ENCODE assay signal across 16 cellular contexts in the genomic region with DNA sequence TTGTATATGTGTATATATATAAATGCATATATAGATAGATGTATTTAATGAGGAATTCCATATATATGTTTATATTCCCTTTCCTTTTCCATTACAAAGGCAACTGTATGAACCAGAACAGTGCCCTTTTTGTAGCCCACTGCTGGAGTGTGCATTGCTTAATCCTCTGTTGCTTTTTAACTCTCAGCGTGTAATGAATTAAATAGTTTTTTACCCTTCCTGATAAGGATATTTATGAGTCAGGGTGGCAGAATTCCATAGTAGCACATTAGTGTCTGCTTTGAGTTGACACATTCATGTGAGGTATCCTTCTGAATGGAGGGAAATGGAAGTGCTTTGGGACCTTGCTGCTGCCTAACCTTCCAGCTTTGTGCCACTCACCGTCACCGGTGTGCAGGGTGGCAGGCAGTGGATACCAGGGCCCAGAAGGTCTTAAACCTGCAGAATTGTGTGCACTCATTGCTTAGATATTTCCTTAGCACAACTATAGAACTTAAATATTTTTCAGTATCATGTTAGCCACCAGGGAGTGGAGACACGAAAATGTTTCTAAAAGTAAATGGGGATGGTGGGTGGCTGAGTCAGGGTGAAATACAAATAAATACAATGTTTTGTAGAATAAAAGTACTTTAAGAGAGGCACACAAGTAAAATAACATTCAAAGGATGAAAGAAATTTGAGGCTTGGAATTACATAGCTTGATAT.
DNase-seq lines count a peak whose midpoint lies in the region; ATAC-seq, FAIRE-seq and TF ChIP-seq lines count a peak whose summit lies in the region.
"Had no signal": no experiment of that assay in that cellular context is flagged by ENCODE, and none has a peak within 500 bp of the region (broad histone marks: within the 10 kb centered on the region; RNA-seq: fewer than 3 reads in every experiment).

No MANE protein-coding gene starts in this region.

- TF ChIP-seq CTCF in SK-N-SH (IDR thresholded peaks at IDR 0.05) (no peak), fibroblast of lung (conservative IDR thresholded peaks at IDR 0.05 in 1 of 2, IDR thresholded peaks at IDR 0.05 in 1 of 2; ENCODE audit: low read depth in 1 of 2, low read length in 2 of 2) (no peak), pancreas (IDR thresholded peaks at IDR 0.05) (no peak)

- H3K9me3 ChIP-seq in SK-N-SH, result no peaks in the 10 kb centered on the region
- no peaks in the 10 kb centered on the region for H3K9me3 ChIP-seq in fibroblast of lung (ENCODE audit: control insufficient read depth, insufficient read depth, low read depth, low read length)
- H3K9me3 ChIP-seq in pancreas, result no peaks in the 10 kb centered on the region
- H3K9me3 ChIP-seq: BE2C, Peyer's patch had no signal

- peaks cover 44% of the 10 kb centered on the region for H4K20me1 ChIP-seq in SK-N-SH (ENCODE audit: insufficient read depth)
- H4K20me1 ChIP-seq in fibroblast of lung (ENCODE audit: control insufficient read depth, extremely low read depth, insufficient read depth, low read length), result peaks cover 2% of the 10 kb centered on the region

- DNase-seq in GM03348 (ENCODE audit: low spot score), result peak; percentile 38
- no peak for DNase-seq in SK-N-SH
- DNase-seq in fibroblast of lung (ENCODE audit: low read depth in 2 of 2), result peak; percentile 16 to 77
- DNase-seq in pancreas, result no peak
- no peak for DNase-seq in NCI-H146 treated with DMSO at 0.1 percent for 48 hours (lab: John Stamatoyannopoulos, UW; ENCODE audit: unreplicated experiment)
- DNase-seq in NCI-H446 (lab: John Stamatoyannopoulos, UW), result no peak
- DNase-seq in NK-92 (lab: John Stamatoyannopoulos, UW; ENCODE audit: unreplicated experiment), result no peak
- DNase-seq in HT-29 (ENCODE audit: low spot score), result no peak
- DNase-seq: aorta, BE2C, left ventricle myocardium superior, NCI-H2081, NCI-H526 treated with DMSO at 0.1 percent for 48 hours, Peyer's patch, T-cell had no signal

- peak overlapping the region; percentile 37 for H3K4me2 ChIP-seq in SK-N-SH
- H3K4me2 ChIP-seq in fibroblast of lung (ENCODE audit: extremely low read depth, insufficient read depth, low read length), result no peak overlapping the region

- intact Hi-C loops in pancreas (cut with DNase I), result no loop called here

- no peak for TF ChIP-seq EP300 in SK-N-SH (IDR thresholded peaks at IDR 0.05; ENCODE audit: borderline replicate concordance in 1 of 2, low read depth in 1 of 2, low read length in 1 of 2)

- CTCF ChIA-PET in SK-N-SH (lab: Yijun Ruan, JAX), result interaction anchor here (0.6 to 1.4 kb wide), 4 partner anchors 11 to 440 kb away, joined by 3 to 4 read pairs (median 4); no protein-coding TSS in a partner anchor

- ATAC-seq in pancreas, result peak in 3 of 4 donors; percentile 23 to 63 (median 42)
- ATAC-seq: left ventricle myocardium superior, T-cell, WTC11 had no signal

- POLR2A ChIA-PET in SK-N-SH (lab: Yijun Ruan, JAX), result no interaction called here

- no peak for TF ChIP-seq RAD21 in SK-N-SH (IDR thresholded peaks at IDR 0.05; ENCODE audit: low read length)

- H2AFZ ChIP-seq in SK-N-SH (ENCODE audit: low read depth) (no peak overlapping the region), fibroblast of lung (ENCODE audit: low read length) (no peak overlapping the region)

- H3K36me3 ChIP-seq in SK-N-SH (replicated peaks in 1 of 2; ENCODE audit: control insufficient read depth in 1 of 2, insufficient read depth in 2 of 2, low read length in 1 of 2), result peaks cover 0 to 14% of the 10 kb centered on the region in 2 experiments
- no peaks in the 10 kb centered on the region for H3K36me3 ChIP-seq in fibroblast of lung (ENCODE audit: control insufficient read depth, insufficient read depth, low read length)
- H3K36me3 ChIP-seq in pancreas, result no peaks in the 10 kb centered on the region
- H3K36me3 ChIP-seq: BE2C, Peyer's patch had no signal

- peaks cover 34 to 37% of the 10 kb centered on the region in 2 experiments for H3K4me1 ChIP-seq in SK-N-SH (ENCODE audit: control insufficient read depth in 1 of 2, insufficient read depth in 2 of 2, low read depth in 1 of 2, low read length in 1 of 2)
- peaks cover 12% of the 10 kb centered on the region for H3K4me1 ChIP-seq in fibroblast of lung (ENCODE audit: control insufficient read depth, extremely low read depth, insufficient read depth, low read length)
- H3K4me1 ChIP-seq in pancreas, result peaks cover 4 to 17% (median 15%) of the 10 kb centered on the region in 3 donors
- H3K4me1 ChIP-seq: Peyer's patch had no signal

- 89% methylated on average over 4 of the region's 4 CpGs for WGBS in SK-N-SH (ENCODE audit: low lambda C conversion rate)
- 60 to 70% methylated on average over 4 of the region's 4 CpGs for WGBS in pancreas, 2 donors

- peaks cover 34% of the 10 kb centered on the region for H3F3A ChIP-seq in SK-N-SH (replicated peaks; ENCODE audit: insufficient read depth)

- no peaks in the 10 kb centered on the region for H3K9me2 ChIP-seq in SK-N-SH

- no peak for FAIRE-seq in pancreas (lab: Jason Lieb, UNC)

- H3K27ac ChIP-seq in SK-N-SH (ENCODE audit: low read depth in 2 of 2, low read length in 1 of 2), result peak overlapping the region; percentile 58 to 73; a peak in 3 of 4 replicates
- H3K27ac ChIP-seq in fibroblast of lung (ENCODE audit: insufficient read depth, low read length), result no peak overlapping the region
- no peak overlapping the region for H3K27ac ChIP-seq in pancreas
- H3K27ac ChIP-seq: Peyer's patch had no signal

- H3K9ac ChIP-seq in SK-N-SH, result no peak overlapping the region
- H3K9ac ChIP-seq in fibroblast of lung (ENCODE audit: insufficient read depth, low read length), result no peak overlapping the region

- H3K79me2 ChIP-seq in SK-N-SH (ENCODE audit: insufficient read depth) (peaks cover 94% of the 10 kb centered on the region), fibroblast of lung (ENCODE audit: control insufficient read depth, insufficient read depth, low read length) (peaks cover 18% of the 10 kb centered on the region)

- H3K4me3 ChIP-seq in SK-N-SH (ENCODE audit: low read depth in 2 of 2, low read length in 1 of 2) (no peak overlapping the region), fibroblast of lung (replicated peaks in 1 of 4; ENCODE audit: control extremely low read depth in 1 of 4, insufficient read depth in 1 of 4, low read depth in 3 of 4, low read length in 4 of 4) (no peak overlapping the region), pancreas (no peak overlapping the region)
- H3K4me3 ChIP-seq: Peyer's patch had no signal

- H3K27me3 ChIP-seq in SK-N-SH (ENCODE audit: insufficient read depth) (no peaks in the 10 kb centered on the region), fibroblast of lung (ENCODE audit: control insufficient read depth, insufficient read depth, low read length) (no peaks in the 10 kb centered on the region), pancreas (no peaks in the 10 kb centered on the region)
- H3K27me3 ChIP-seq: BE2C, Peyer's patch had no signal

TF ChIP-seq in SK-N-SH, 30 proteins besides CTCF, POLR2A, EP300 and RAD21:
- no peak for TF ChIP-seq CHD2 (IDR thresholded peaks at IDR 0.05; ENCODE audit: low read length, partially characterized antibody)
- TF ChIP-seq SMC3 (IDR thresholded peaks at IDR 0.05; ENCODE audit: low read depth, low read length), result no peak
- TF ChIP-seq FOXJ3 (CRISPR knock-in tag; IDR thresholded peaks at IDR 0.05), result no peak
- TF ChIP-seq RXRA (IDR thresholded peaks at IDR 0.05; ENCODE audit: borderline replicate concordance, low read depth), result no peak
- no peak for TF ChIP-seq GABPA (IDR thresholded peaks at IDR 0.05; ENCODE audit: low read depth)
- no peak for TF ChIP-seq YY1 (IDR thresholded peaks at IDR 0.05; ENCODE audit: low read depth)
- TF ChIP-seq, protein P1, sequence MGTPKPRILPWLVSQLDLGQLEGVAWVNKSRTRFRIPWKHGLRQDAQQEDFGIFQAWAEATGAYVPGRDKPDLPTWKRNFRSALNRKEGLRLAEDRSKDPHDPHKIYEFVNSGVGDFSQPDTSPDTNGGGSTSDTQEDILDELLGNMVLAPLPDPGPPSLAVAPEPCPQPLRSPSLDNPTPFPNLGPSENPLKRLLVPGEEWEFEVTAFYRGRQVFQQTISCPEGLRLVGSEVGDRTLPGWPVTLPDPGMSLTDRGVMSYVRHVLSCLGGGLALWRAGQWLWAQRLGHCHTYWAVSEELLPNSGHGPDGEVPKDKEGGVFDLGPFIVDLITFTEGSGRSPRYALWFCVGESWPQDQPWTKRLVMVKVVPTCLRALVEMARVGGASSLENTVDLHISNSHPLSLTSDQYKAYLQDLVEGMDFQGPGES (IDR thresholded peaks at IDR 0.05; ENCODE audit: low read depth, low read length), result no peak
- no peak for TF ChIP-seq TEAD4 (IDR thresholded peaks at IDR 0.05; ENCODE audit: borderline replicate concordance, insufficient read depth)

Comparison
In these comparisons a context has a peak if more than half of its experiments do, and no peak if none do; other contexts are left out.
1. DNase-seq: peak in GM03348 (single experiment) and fibroblast of lung (2 of 2); none in SK-N-SH (single experiment), pancreas (0 of 6), NCI-H146 treated with DMSO at 0.1 percent for 48 hours (single experiment), NCI-H446 (0 of 2), NK-92 (single experiment) and HT-29 (single experiment).
2. H3K27ac ChIP-seq: peak in SK-N-SH (2 of 2); none in fibroblast of lung (single experiment) and pancreas (0 of 4).